24 cellular contexts compared by ENCODE assay signal in genomic region chr7:123958186-123958703, GRCh38. TPM values are rescaled to one million over a fixed set of nuclear protein-coding genes. Genes with fewer than 3 reads are reported as not detected.
DNase-seq lines count a peak whose midpoint lies in the region; FAIRE-seq and TF ChIP-seq lines count a peak whose summit lies in the region.
"Had no signal": no experiment of that assay in that cellular context is flagged by ENCODE, and none has a peak within 500 bp of the region (broad histone marks: within the 10 kb centered on the region; RNA-seq: fewer than 3 reads in every experiment).

No MANE protein-coding gene starts in this region.

- DNase-seq in HS-5 (ENCODE audit: low read depth): peak; percentile 43
- DNase-seq in RCC 7860 (ENCODE audit: low spot score): no peak
- peak; percentile 6 to 14 for DNase-seq in cardiac fibroblast (ENCODE audit: low read depth in 2 of 2)
- DNase-seq in iris pigment epithelial cell (ENCODE audit: low read depth): peak; percentile 26
- no peak for DNase-seq in SJCRH30
- DNase-seq in GM12891 (ENCODE audit: insufficient read length, low spot score): no peak
- DNase-seq in transverse colon: no peak
- DNase-seq: EL, GF-D8, GM23248, H9, IMR-90, NCI-H1694, NCI-H2081, NCI-H2171, NCI-H524 treated with DMSO at 0.1 percent for 48 hours, NCI-H82, Peyer's patch, SHP77, T-cell had no signal

- WGBS in transverse colon (ENCODE audit: low coverage in 1 of 2), 2 donors: 77 to 81% methylated on average over 4 of the region's 4 CpGs

- no peaks in the 10 kb centered on the region for H3K27me3 ChIP-seq in SJCRH30
- no peaks in the 10 kb centered on the region for H3K27me3 ChIP-seq in transverse colon
- H3K27me3 ChIP-seq: Peyer's patch had no signal

- no peak overlapping the region for H3K4me3 ChIP-seq in cardiac fibroblast (replicated peaks in 1 of 2; ENCODE audit: low read depth in 2 of 2, low read length in 2 of 2)
- H3K4me3 ChIP-seq in SJCRH30: no peak overlapping the region
- H3K4me3 ChIP-seq in transverse colon: no peak overlapping the region
- H3K4me3 ChIP-seq: GM23248, Peyer's patch had no signal

- no peak for TF ChIP-seq EP300 in transverse colon (IDR thresholded peaks at IDR 0.05; ENCODE audit: low read depth)

- peak; percentile 39 for FAIRE-seq in RCC 7860 (lab: Jason Lieb, UNC)
- no peak for FAIRE-seq in GM12891 (lab: Jason Lieb, UNC)
- FAIRE-seq: A204.1 had no signal

- no peak for TF ChIP-seq POLR2A in GM12891 (IDR thresholded peaks at IDR 0.05; ENCODE audit: low read depth, low read length)
- no peak for TF ChIP-seq POLR2A in transverse colon (IDR thresholded peaks at IDR 0.05)

- H3K36me3 ChIP-seq in SJCRH30: no peaks in the 10 kb centered on the region
- no peaks in the 10 kb centered on the region for H3K36me3 ChIP-seq in transverse colon
- H3K36me3 ChIP-seq: Peyer's patch had no signal

- H3K9me3 ChIP-seq in SJCRH30 (replicated peaks): no peaks in the 10 kb centered on the region
- H3K9me3 ChIP-seq in transverse colon: no peaks in the 10 kb centered on the region
- H3K9me3 ChIP-seq: Peyer's patch had no signal

- in situ Hi-C loops in transverse colon (cut with MboI; ENCODE audit: low pct_ligation_motif_present in 1 of 4, low pct_unique_long_range_greater_than_20kb in 1 of 4, low sequenced_read_pairs in 3 of 4): no loop called here

- H3K27ac ChIP-seq in SJCRH30 (no peak overlapping the region), transverse colon (no peak overlapping the region)
- H3K27ac ChIP-seq: GM23248, KMS-11, Peyer's patch had no signal

- H3K4me1 ChIP-seq in SJCRH30: no peaks in the 10 kb centered on the region
- no peaks in the 10 kb centered on the region for H3K4me1 ChIP-seq in transverse colon
- H3K4me1 ChIP-seq: Peyer's patch had no signal

- TF ChIP-seq CTCF in cardiac fibroblast (IDR thresholded peaks at IDR 0.05; ENCODE audit: low read depth, low read length) (no peak), transverse colon (IDR thresholded peaks at IDR 0.05) (no peak)

- intact Hi-C loops in transverse colon (cut with DNase I; ENCODE audit: low total_unique reads): no loop called here

TF ChIP-seq in GM12891, 5 proteins besides CTCF, POLR2A, EP300 and RAD21:
- TF ChIP-seq TAF1 (IDR thresholded peaks at IDR 0.05; ENCODE audit: low read depth, low read length) (no peak), SPI1 (IDR thresholded peaks at IDR 0.05; ENCODE audit: low read depth, low read length) (no peak), PAX5 (IDR thresholded peaks at IDR 0.05; ENCODE audit: insufficient read depth, low read length, severe bottlenecking) (no peak), POU2F2 (IDR thresholded peaks at IDR 0.05; ENCODE audit: low read depth, low read length) (no peak), POLR2AphosphoS5 (IDR thresholded peaks at IDR 0.05; ENCODE audit: low read depth, low read length) (no peak)

RNA-seq across cellular contexts. Expression of gene SPAM1, which starts 33.2 kb away (rescaled TPM):
- not detected in 2 replicates for total RNA-seq in SJCRH30 (2014; rRNA removed; shearing (Covaris generic))
- not detected for polyA plus RNA-seq in GM12891 (2012; ENCODE audit: low read depth, missing spikeins)
- not detected for total RNA-seq in transverse colon
- total RNA-seq: B cell, GM23248, H9, IMR-90, T-cell had no signal
- polyA plus RNA-seq: CD14-positive monocyte, GM23248, IMR-90 had no signal

Comparison
In these comparisons a context has a peak if more than half of its experiments do, and no peak if none do; other contexts are left out.
1. DNase-seq: peak in HS-5 (single experiment), cardiac fibroblast (2 of 2) and iris pigment epithelial cell (single experiment); none in RCC 7860 (single experiment), SJCRH30 (0 of 2), GM12891 (single experiment) and transverse colon (single experiment).